1 cellular context compared by ENCODE assay signal in the genomic region with DNA sequence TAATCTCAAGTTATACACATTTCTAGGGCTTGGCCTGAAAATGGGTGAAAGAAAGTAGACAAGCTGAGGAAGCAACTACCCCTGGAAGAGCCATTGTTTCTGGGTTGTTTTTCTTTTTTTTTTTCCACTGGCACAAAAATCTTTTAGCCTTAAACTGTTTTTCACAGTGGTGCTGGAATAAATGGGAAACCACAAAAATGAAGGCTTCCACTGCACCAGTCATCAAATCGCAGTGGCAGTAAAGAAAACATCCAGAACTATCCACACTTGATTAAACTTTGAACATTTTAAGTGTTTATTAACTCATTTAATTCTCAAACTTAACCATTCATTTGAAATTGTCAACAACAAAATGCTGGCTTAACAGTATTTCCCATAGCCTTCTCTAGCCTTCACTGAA.
TF ChIP-seq lines count a peak whose summit lies in the region.

No MANE protein-coding gene starts in this region.

TF ChIP-seq in WTC11, 78 proteins besides CTCF, POLR2A, EP300 and RAD21 (continued from another document):
- TF ChIP-seq, protein P1, sequence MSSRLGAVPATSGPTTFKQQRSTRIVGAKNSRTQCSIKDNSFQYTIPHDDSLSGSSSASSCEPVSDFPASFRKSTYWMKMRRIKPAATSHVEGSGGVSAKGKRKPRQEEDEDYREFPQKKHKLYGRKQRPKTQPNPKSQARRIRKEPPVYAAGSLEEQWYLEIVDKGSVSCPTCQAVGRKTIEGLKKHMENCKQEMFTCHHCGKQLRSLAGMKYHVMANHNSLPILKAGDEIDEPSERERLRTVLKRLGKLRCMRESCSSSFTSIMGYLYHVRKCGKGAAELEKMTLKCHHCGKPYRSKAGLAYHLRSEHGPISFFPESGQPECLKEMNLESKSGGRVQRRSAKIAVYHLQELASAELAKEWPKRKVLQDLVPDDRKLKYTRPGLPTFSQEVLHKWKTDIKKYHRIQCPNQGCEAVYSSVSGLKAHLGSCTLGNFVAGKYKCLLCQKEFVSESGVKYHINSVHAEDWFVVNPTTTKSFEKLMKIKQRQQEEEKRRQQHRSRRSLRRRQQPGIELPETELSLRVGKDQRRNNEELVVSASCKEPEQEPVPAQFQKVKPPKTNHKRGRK (CRISPR knock-in tag; IDR thresholded peaks at IDR 0.05; ENCODE audit: borderline replicate concordance), result no peak
- TF ChIP-seq, protein P2, sequence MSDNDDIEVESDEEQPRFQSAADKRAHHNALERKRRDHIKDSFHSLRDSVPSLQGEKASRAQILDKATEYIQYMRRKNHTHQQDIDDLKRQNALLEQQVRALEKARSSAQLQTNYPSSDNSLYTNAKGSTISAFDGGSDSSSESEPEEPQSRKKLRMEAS (CRISPR knock-in tag; IDR thresholded peaks at IDR 0.05), result no peak
- TF ChIP-seq, protein P3, sequence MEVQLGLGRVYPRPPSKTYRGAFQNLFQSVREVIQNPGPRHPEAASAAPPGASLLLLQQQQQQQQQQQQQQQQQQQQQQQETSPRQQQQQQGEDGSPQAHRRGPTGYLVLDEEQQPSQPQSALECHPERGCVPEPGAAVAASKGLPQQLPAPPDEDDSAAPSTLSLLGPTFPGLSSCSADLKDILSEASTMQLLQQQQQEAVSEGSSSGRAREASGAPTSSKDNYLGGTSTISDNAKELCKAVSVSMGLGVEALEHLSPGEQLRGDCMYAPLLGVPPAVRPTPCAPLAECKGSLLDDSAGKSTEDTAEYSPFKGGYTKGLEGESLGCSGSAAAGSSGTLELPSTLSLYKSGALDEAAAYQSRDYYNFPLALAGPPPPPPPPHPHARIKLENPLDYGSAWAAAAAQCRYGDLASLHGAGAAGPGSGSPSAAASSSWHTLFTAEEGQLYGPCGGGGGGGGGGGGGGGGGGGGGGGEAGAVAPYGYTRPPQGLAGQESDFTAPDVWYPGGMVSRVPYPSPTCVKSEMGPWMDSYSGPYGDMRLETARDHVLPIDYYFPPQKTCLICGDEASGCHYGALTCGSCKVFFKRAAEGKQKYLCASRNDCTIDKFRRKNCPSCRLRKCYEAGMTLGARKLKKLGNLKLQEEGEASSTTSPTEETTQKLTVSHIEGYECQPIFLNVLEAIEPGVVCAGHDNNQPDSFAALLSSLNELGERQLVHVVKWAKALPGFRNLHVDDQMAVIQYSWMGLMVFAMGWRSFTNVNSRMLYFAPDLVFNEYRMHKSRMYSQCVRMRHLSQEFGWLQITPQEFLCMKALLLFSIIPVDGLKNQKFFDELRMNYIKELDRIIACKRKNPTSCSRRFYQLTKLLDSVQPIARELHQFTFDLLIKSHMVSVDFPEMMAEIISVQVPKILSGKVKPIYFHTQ (CRISPR knock-in tag; IDR thresholded peaks at IDR 0.05), result no peak
- TF ChIP-seq, protein P4, sequence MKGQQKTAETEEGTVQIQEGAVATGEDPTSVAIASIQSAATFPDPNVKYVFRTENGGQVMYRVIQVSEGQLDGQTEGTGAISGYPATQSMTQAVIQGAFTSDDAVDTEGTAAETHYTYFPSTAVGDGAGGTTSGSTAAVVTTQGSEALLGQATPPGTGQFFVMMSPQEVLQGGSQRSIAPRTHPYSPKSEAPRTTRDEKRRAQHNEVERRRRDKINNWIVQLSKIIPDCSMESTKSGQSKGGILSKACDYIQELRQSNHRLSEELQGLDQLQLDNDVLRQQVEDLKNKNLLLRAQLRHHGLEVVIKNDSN (CRISPR knock-in tag; IDR thresholded peaks at IDR 0.05), result no peak
- no peak for TF ChIP-seq HMGA2 (CRISPR knock-in tag; IDR thresholded peaks at IDR 0.05)
- no peak for TF ChIP-seq ESRRA (CRISPR knock-in tag; IDR thresholded peaks at IDR 0.05; ENCODE audit: borderline replicate concordance)
- TF ChIP-seq ELF4 (CRISPR knock-in tag; IDR thresholded peaks at IDR 0.05; ENCODE audit: low read depth), result no peak
- TF ChIP-seq ZNF317 (CRISPR knock-in tag; IDR thresholded peaks at IDR 0.05; ENCODE audit: borderline replicate concordance, low read depth), result no peak
- no peak for TF ChIP-seq ZNF671 (CRISPR knock-in tag; IDR thresholded peaks at IDR 0.05)
- no peak for TF ChIP-seq ZNF121 (CRISPR knock-in tag; IDR thresholded peaks at IDR 0.05)
- TF ChIP-seq, protein P5, sequence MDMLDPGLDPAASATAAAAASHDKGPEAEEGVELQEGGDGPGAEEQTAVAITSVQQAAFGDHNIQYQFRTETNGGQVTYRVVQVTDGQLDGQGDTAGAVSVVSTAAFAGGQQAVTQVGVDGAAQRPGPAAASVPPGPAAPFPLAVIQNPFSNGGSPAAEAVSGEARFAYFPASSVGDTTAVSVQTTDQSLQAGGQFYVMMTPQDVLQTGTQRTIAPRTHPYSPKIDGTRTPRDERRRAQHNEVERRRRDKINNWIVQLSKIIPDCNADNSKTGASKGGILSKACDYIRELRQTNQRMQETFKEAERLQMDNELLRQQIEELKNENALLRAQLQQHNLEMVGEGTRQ (CRISPR knock-in tag; IDR thresholded peaks at IDR 0.05), result no peak
- no peak for TF ChIP-seq SOX15 (CRISPR knock-in tag; IDR thresholded peaks at IDR 0.05)
- TF ChIP-seq, protein P6, sequence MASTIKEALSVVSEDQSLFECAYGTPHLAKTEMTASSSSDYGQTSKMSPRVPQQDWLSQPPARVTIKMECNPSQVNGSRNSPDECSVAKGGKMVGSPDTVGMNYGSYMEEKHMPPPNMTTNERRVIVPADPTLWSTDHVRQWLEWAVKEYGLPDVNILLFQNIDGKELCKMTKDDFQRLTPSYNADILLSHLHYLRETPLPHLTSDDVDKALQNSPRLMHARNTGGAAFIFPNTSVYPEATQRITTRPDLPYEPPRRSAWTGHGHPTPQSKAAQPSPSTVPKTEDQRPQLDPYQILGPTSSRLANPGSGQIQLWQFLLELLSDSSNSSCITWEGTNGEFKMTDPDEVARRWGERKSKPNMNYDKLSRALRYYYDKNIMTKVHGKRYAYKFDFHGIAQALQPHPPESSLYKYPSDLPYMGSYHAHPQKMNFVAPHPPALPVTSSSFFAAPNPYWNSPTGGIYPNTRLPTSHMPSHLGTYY (CRISPR knock-in tag; IDR thresholded peaks at IDR 0.05), result no peak
- no peak for TF ChIP-seq ZNF416 (CRISPR knock-in tag; IDR thresholded peaks at IDR 0.05)
- no peak for TF ChIP-seq FOXJ3 (CRISPR knock-in tag; IDR thresholded peaks at IDR 0.05; ENCODE audit: borderline replicate concordance)
- TF ChIP-seq TCF7 (CRISPR knock-in tag; IDR thresholded peaks at IDR 0.05; ENCODE audit: low read depth), result no peak
